Comparison of ENCODE assay signal across 8 cellular contexts in genomic region chr19:44845612-44846454, GRCh38. TPM values are rescaled to one million over a fixed set of nuclear protein-coding genes. Genes with fewer than 3 reads are reported as not detected.
DNase-seq lines count a peak whose midpoint lies in the region; ATAC-seq, FAIRE-seq and TF ChIP-seq lines count a peak whose summit lies in the region.

Gene NECTIN2, plus strand, starts transcription at chr19:44846297. Its CDS starts 229 bp downstream, at chr19:44846526.

- H3K4me3 ChIP-seq in DOHH2 (ENCODE audit: low read length) (peak within 1 kb of the TSS; percentile 76), OCI-LY7 (ENCODE audit: low read depth, low read length, poor library complexity, severe bottlenecking) (peak within 1 kb of the TSS; percentile 64), endothelial cell of umbilical vein (replicated peaks in 1 of 3; ENCODE audit: insufficient read depth in 1 of 3, low read depth in 1 of 3, low read length in 3 of 3) (peak within 1 kb of the TSS; percentile 69 to 96 (median 83))

- DNase-seq in HuH-7 (ENCODE audit: low spot score): peak; percentile 99
- DNase-seq in OCI-LY7 (ENCODE audit: low spot score): peak; percentile 94
- peak; percentile 63 for DNase-seq in activated T-cell treated with anti-CD3 and anti-CD28 coated beads for 1 hour (ENCODE audit: low read depth)
- peak; percentile 99 for DNase-seq in endothelial cell of umbilical vein (ENCODE audit: low read depth, low spot score)
- DNase-seq in midbrain (lab: John Stamatoyannopoulos, UW): peak; percentile 83
- peak; percentile 81 for DNase-seq in stimulated activated CD8-positive, alpha-beta memory T cell treated with anti-CD3 and anti-CD28 coated beads, Interleukin-15, amount 100 ng/mL, for 24 hours (ENCODE audit: low read depth)

- no peaks in the 10 kb centered on the region for H3K9me1 ChIP-seq in endothelial cell of umbilical vein (replicated peaks; ENCODE audit: control insufficient read depth, extremely low read depth, insufficient read depth, low read length)

- no peaks in the 10 kb centered on the region for H3K9me3 ChIP-seq in DOHH2 (ENCODE audit: control insufficient read depth, insufficient read depth, low read length)
- H3K9me3 ChIP-seq in OCI-LY7 (ENCODE audit: low read length): no peaks in the 10 kb centered on the region
- no peaks in the 10 kb centered on the region for H3K9me3 ChIP-seq in endothelial cell of umbilical vein (replicated peaks; ENCODE audit: control insufficient read depth, insufficient read depth, low read length)

- H3K9ac ChIP-seq in endothelial cell of umbilical vein (replicated peaks; ENCODE audit: extremely low read depth, insufficient read depth, low read length): peak within 1 kb of the TSS; percentile 96

- peak; percentile 97 for FAIRE-seq in endothelial cell of umbilical vein (lab: Jason Lieb, UNC)

- H3K36me3 ChIP-seq in DOHH2 (ENCODE audit: control insufficient read depth, low read length) (no peaks in the 10 kb centered on the region), OCI-LY7 (ENCODE audit: insufficient read depth, low read length) (no peaks in the 10 kb centered on the region), endothelial cell of umbilical vein (ENCODE audit: control insufficient read depth in 2 of 2, extremely low read depth in 1 of 2, insufficient read depth in 2 of 2, low read length in 2 of 2) (no peaks in the 10 kb centered on the region)

- BruUV-seq in OCI-LY7 (replicated peaks; lab: Mats Ljungman, UMichigan) (no TSS peak), endothelial cell of umbilical vein (replicated peaks; lab: Mats Ljungman, UMichigan) (no TSS peak)

- H2AFZ ChIP-seq in OCI-LY7 (ENCODE audit: low read length): peak within 1 kb of the TSS; percentile 56; the same call in 1 of the 2 replicates
- peak within 1 kb of the TSS; percentile 99 for H2AFZ ChIP-seq in endothelial cell of umbilical vein (ENCODE audit: low read depth, low read length)

- POLR2A ChIA-PET in OCI-LY7 (lab: Charles Lee) (interaction anchor here (0.6 to 0.7 kb wide), 4 partner anchors 74 to 290 kb away, joined by 3 to 4 read pairs (median 3); no protein-coding TSS in a partner anchor), endothelial cell of umbilical vein (lab: Charles Lee) (interaction anchor here (1.0 kb wide), 1 partner anchor 44 kb away, joined by 3 read pairs; no protein-coding TSS in a partner anchor)

- no peak for ATAC-seq in GM19397 (IDR thresholded peaks at IDR 0.05; ENCODE audit: unreplicated experiment)

- peaks cover 5% of the 10 kb centered on the region; the same call in 1 of the 2 replicates for H3F3A ChIP-seq in DOHH2 (ENCODE audit: control insufficient read depth, insufficient read depth)

- H3K4me1 ChIP-seq in DOHH2 (ENCODE audit: control insufficient read depth, low read length): peaks cover 19% of the 10 kb centered on the region
- H3K4me1 ChIP-seq in OCI-LY7 (ENCODE audit: insufficient read depth, low read length, poor library complexity, severe bottlenecking): peaks cover 16% of the 10 kb centered on the region
- H3K4me1 ChIP-seq in endothelial cell of umbilical vein (ENCODE audit: control insufficient read depth, extremely low read depth, insufficient read depth, low read length): peaks cover 35% of the 10 kb centered on the region

- CTCF ChIA-PET in OCI-LY7 (lab: Charles Lee; ENCODE audit: unreplicated experiment): interaction anchor here (0.7 to 1.0 kb wide), 2 partner anchors 91 to 191 kb away, joined by 3 read pairs; no protein-coding TSS in a partner anchor
- CTCF ChIA-PET in endothelial cell of umbilical vein (lab: Charles Lee): interaction anchor here (0.6 to 1.4 kb wide), 19 partner anchors 8 to 275 kb away, joined by 3 to 28 read pairs (median 4); partner anchors contain the start of gene BCAM

- H3K9me2 ChIP-seq in DOHH2 (replicated peaks; ENCODE audit: control insufficient read depth, low read length) (no peaks in the 10 kb centered on the region), OCI-LY7 (ENCODE audit: insufficient read depth, low read length) (no peaks in the 10 kb centered on the region)

- H3K27me3 ChIP-seq in DOHH2 (ENCODE audit: control insufficient read depth, low read length) (peaks cover 43% of the 10 kb centered on the region), endothelial cell of umbilical vein (ENCODE audit: control insufficient read depth in 2 of 2, insufficient read depth in 2 of 2, low read length in 2 of 2) (no peaks in the 10 kb centered on the region)

- intact Hi-C loops in OCI-LY7 (cut with micrococcal nuclease; ENCODE audit: unreplicated experiment) (loop anchor here (1.0 to 2.0 kb wide), 3 partner anchors 46 to 157 kb away; no protein-coding TSS in a partner anchor), endothelial cell of umbilical vein (cut with micrococcal nuclease) (loop anchor here (1.0 to 5.0 kb wide), 4 partner anchors 37 to 275 kb away; partner anchors contain the start of gene BCAM)

- dilution Hi-C loops in endothelial cell of umbilical vein (cut with MboI; ENCODE audit: extremely low pct_ligation_motif_present, low sequenced_read_pairs): no loop called here

- H3K4me2 ChIP-seq in DOHH2 (ENCODE audit: low read length): peak within 1 kb of the TSS; percentile 86
- peak within 1 kb of the TSS; percentile 76 for H3K4me2 ChIP-seq in OCI-LY7 (ENCODE audit: low read length)
- peak within 1 kb of the TSS; percentile 96 for H3K4me2 ChIP-seq in endothelial cell of umbilical vein (ENCODE audit: insufficient read depth, low read length)

- H3K79me2 ChIP-seq in DOHH2 (ENCODE audit: control insufficient read depth, low read length) (no peaks in the 10 kb centered on the region), OCI-LY7 (ENCODE audit: insufficient read depth, low read depth, low read length) (no peaks in the 10 kb centered on the region), endothelial cell of umbilical vein (ENCODE audit: control insufficient read depth, insufficient read depth, low read length) (peaks cover 46% of the 10 kb centered on the region)

- no peak within 1 kb of the TSS for H3K27ac ChIP-seq in DOHH2 (ENCODE audit: low read depth, low read length)
- peak within 1 kb of the TSS; percentile 41 for H3K27ac ChIP-seq in OCI-LY7 (ENCODE audit: low read depth, low read length, poor library complexity, severe bottlenecking)
- peak within 1 kb of the TSS; percentile 99 for H3K27ac ChIP-seq in endothelial cell of umbilical vein (ENCODE audit: insufficient read depth, low read depth, low read length)

- TF ChIP-seq POLR2A in endothelial cell of umbilical vein (IDR thresholded peaks at IDR 0.05; ENCODE audit: low read depth, low read length): peak; percentile 76

- H4K20me1 ChIP-seq in DOHH2 (ENCODE audit: control insufficient read depth, insufficient read depth, low read depth, low read length): peaks cover 6% of the 10 kb centered on the region; the same call in 1 of the 2 replicates
- H4K20me1 ChIP-seq in OCI-LY7 (ENCODE audit: insufficient read depth, low read length): no peaks in the 10 kb centered on the region
- H4K20me1 ChIP-seq in endothelial cell of umbilical vein (replicated peaks; ENCODE audit: control insufficient read depth, extremely low read depth, insufficient read depth, low read length): no peaks in the 10 kb centered on the region

- TF ChIP-seq CTCF in DOHH2 (IDR thresholded peaks at IDR 0.05; ENCODE audit: low read depth, low read length, poor library complexity, severe bottlenecking): peak; percentile 90
- TF ChIP-seq CTCF in OCI-LY7 (conservative IDR thresholded peaks at IDR 0.05; ENCODE audit: low read length): peak; percentile 84
- TF ChIP-seq CTCF in endothelial cell of umbilical vein (IDR thresholded peaks at IDR 0.05; ENCODE audit: extremely low read depth in 1 of 2, insufficient read depth in 1 of 2, low read depth in 1 of 2, low read length in 2 of 2): peak; percentile 83 to 85

TF ChIP-seq in endothelial cell of umbilical vein, 7 proteins besides CTCF, POLR2A, EP300 and RAD21:
- peak; percentile 64 for TF ChIP-seq POLR2AphosphoS5 (IDR thresholded peaks at IDR 0.05; ENCODE audit: insufficient read depth, low read depth, low read length)
- no peak for TF ChIP-seq EZH2 (IDR thresholded peaks at IDR 0.05; ENCODE audit: borderline replicate concordance, low read depth, low read length, severe bottlenecking)
- no peak for TF ChIP-seq JUN (IDR thresholded peaks at IDR 0.05; ENCODE audit: borderline replicate concordance, insufficient read depth, insufficient read length, low read depth)
- no peak for TF ChIP-seq GATA2 (IDR thresholded peaks at IDR 0.05; ENCODE audit: insufficient read depth, insufficient read length, low read depth, low read length)
- TF ChIP-seq, protein P1, sequence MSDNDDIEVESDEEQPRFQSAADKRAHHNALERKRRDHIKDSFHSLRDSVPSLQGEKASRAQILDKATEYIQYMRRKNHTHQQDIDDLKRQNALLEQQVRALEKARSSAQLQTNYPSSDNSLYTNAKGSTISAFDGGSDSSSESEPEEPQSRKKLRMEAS (IDR thresholded peaks at IDR 0.05; ENCODE audit: insufficient read depth, insufficient read length): peak; percentile 59
- TF ChIP-seq FOS (IDR thresholded peaks at IDR 0.05; ENCODE audit: borderline replicate concordance, insufficient read depth, low read length): no peak
- no peak for TF ChIP-seq MYC (IDR thresholded peaks at IDR 0.05; ENCODE audit: low read depth, low read length)

RNA-seq across cellular contexts. Expression of gene NECTIN2, which starts in this region (rescaled TPM):
- total RNA-seq in OCI-LY7 (2014; rRNA removed; shearing (Covaris generic)): not detected in 2 replicates
- not detected in 2 replicates for total RNA-seq in OCI-LY7 (2022)
- 205 and 211 TPM in 2 replicates for total RNA-seq in endothelial cell of umbilical vein
- polyA plus RNA-seq in endothelial cell of umbilical vein: 238 and 262 TPM in 2 replicates
- polyA plus RNA-seq in endothelial cell of umbilical vein (2011; cell fraction: cytosol; rRNA removed): 178 and 183 TPM in 2 replicates
- polyA plus RNA-seq in endothelial cell of umbilical vein (2011; cell fraction: nucleus; rRNA removed): 105 and 107 TPM in 2 replicates
- 180 and 213 TPM in 2 replicates for polyA plus RNA-seq in endothelial cell of umbilical vein (2012)
- 157 and 176 TPM in 2 replicates for polyA minus RNA-seq in endothelial cell of umbilical vein
- 21.1 TPM for polyA minus RNA-seq in endothelial cell of umbilical vein (2011; cell fraction: cytosol; rRNA and poly(A)+ RNA removed)
- polyA minus RNA-seq in endothelial cell of umbilical vein (2011; cell fraction: nucleus; rRNA and poly(A)+ RNA removed): 43.5 and 56.6 TPM in 2 replicates

Comparison
In these comparisons a context has a peak if more than half of its experiments do, and no peak if none do; other contexts are left out.
1. RNA of gene NECTIN2 (total RNA-seq): 205 to 211 TPM in endothelial cell of umbilical vein; not detected in OCI-LY7; every median in the first group is over 100 times any median in the second.
2. Peak in DNase-seq, H3K4me3 ChIP-seq, H3K27ac ChIP-seq and H3K4me2 ChIP-seq in OCI-LY7; RNA of the gene not detected or under 1 TPM.
3. Peak in every context shown above with its lines, with median percentiles within 50 percentile points of each other: H3K4me2 ChIP-seq, H3K4me3 ChIP-seq, CTCF ChIP-seq and DNase-seq.